In genomic region chr21:36754241-36754881, GRCh38 we compare ENCODE assay signal across 1 cellular context.
TF ChIP-seq lines count a peak whose summit lies in the region.

No MANE protein-coding gene starts in this region.

TF ChIP-seq in H1, 55 proteins besides CTCF, POLR2A, EP300 and RAD21:
- TF ChIP-seq JUN (IDR thresholded peaks at IDR 0.05; ENCODE audit: low read depth, low read length) (no peak), RXRA (IDR thresholded peaks at IDR 0.05; ENCODE audit: insufficient read depth, low read depth, low read length) (no peak), RNF2 (IDR thresholded peaks at IDR 0.05; ENCODE audit: borderline replicate concordance, low read depth, low read length, missing control alignments, poor library complexity, severe bottlenecking) (no peak), POU5F1 (IDR thresholded peaks at IDR 0.05; ENCODE audit: low read depth, low read length) (no peak), SRF (IDR thresholded peaks at IDR 0.05; ENCODE audit: low read depth, low read length) (no peak), PHF8 (conservative IDR thresholded peaks at IDR 0.05; ENCODE audit: low read depth, low read length) (no peak), MAX (IDR thresholded peaks at IDR 0.05) (no peak), CEBPB (IDR thresholded peaks at IDR 0.05; ENCODE audit: low read depth, low read length) (no peak), CHD7 (IDR thresholded peaks at IDR 0.05; ENCODE audit: insufficient replicate concordance, low read length) (no peak), TBP (IDR thresholded peaks at IDR 0.05; ENCODE audit: low read depth, low read length) (no peak), ASH2L (IDR thresholded peaks at IDR 0.05; ENCODE audit: low read length) (no peak), ATF3 (IDR thresholded peaks at IDR 0.05; ENCODE audit: insufficient read depth, low read depth, low read length) (no peak), NRF1 (IDR thresholded peaks at IDR 0.05; ENCODE audit: low read depth, low read length) (no peak), CBX5 (IDR thresholded peaks at IDR 0.05; ENCODE audit: low read depth, low read length) (no peak), CTBP2 (IDR thresholded peaks at IDR 0.05; ENCODE audit: borderline replicate concordance, insufficient read depth, insufficient read length, low read length) (no peak), BRCA1 (IDR thresholded peaks at IDR 0.05; ENCODE audit: low read depth, low read length) (no peak)
